Comparison of ENCODE assay signal across 8 cellular contexts in the genomic region with DNA sequence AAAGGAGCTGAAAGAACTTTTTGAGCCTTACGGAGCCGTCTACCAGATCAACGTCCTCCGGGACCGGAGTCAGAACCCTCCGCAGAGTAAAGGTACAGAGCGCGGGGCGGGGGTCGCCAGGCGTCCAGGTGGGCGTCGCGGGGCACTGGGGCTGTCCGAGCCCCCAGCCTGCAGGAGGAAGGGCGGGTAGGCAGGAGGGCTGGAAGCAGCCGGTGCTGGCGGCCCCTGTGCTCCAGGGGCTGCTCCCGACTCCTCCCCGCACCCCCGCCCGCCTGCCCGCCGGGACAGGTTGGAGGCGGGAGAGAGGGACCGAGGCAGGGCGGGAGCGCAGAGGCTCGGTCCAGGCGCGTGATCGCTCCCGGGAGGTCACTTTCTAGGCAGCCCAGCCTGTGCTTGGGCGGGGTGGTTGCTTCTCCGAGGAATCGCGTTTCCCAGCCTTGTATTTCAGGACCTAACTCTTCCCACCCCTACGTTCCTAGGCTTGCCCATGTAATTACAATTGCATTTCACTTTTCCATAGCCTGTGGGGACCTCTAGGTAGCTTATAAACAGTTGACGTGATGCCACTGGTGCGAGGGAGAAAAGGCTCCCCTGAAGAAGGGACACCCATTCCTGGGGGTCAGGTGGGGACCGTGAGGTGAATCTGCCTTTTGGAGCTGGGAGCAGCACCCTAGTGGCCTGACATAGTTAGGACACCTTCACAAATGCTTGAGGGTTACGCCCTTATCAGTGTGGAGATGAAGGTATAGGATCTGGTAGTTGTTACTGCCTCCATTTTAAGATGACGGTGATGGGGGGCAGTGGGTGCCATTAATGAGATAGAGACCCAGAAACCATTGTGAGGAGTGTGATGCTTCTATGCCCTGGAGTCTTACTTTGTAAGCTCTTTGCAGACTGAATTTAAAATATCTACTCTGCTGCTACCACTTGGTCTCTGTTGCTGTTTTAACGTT.
DNase-seq lines count a peak whose midpoint lies in the region; ATAC-seq and TF ChIP-seq lines count a peak whose summit lies in the region.

No MANE protein-coding gene starts in this region.

- intact Hi-C loops in activated T-helper 1 cell treated with anti-CD3 and anti-CD28 coated beads, Interleukin-12 subunit alpha, Interleukin-12 subunit beta, Interleukin-2, Interleukin-4 antibody, amounts not matched to agents 30 ng/mL and 10 ng/mL and 1 ng/mL, durations not matched to agents 14 hours and 24 hours and 36 hours (cut with micrococcal nuclease), result loop anchor here (1.0 to 10.0 kb wide), 3 partner anchors 10 to 959 kb away; partner anchors contain the start of gene SEC61A2

- H3K4ac ChIP-seq in trophoblast cell (ENCODE audit: low read depth, low read length), result no peak overlapping the region

- no peaks in the 10 kb centered on the region for H3K36me3 ChIP-seq in trophoblast cell (ENCODE audit: control insufficient read depth in 1 of 2, insufficient read depth in 2 of 2, low read length in 2 of 2)

- H3K27me3 Mint-ChIP-seq in activated T-helper 1 cell treated with anti-CD3 and anti-CD28 coated beads, Interleukin-12 subunit alpha, Interleukin-12 subunit beta, Interleukin-2, Interleukin-4 antibody, amounts not matched to agents 30 ng/mL and 10 ng/mL and 1 ng/mL, durations not matched to agents 14 hours and 24 hours and 36 hours (ENCODE audit: insufficient read depth), result no peaks in the 10 kb centered on the region
- peaks cover 5% of the 10 kb centered on the region for H3K27me3 Mint-ChIP-seq in glutamatergic neuron (ENCODE audit: unreplicated experiment)

- peak; percentile 80 for TF ChIP-seq CTCF in glutamatergic neuron (IDR thresholded peaks at IDR 0.05; ENCODE audit: partially characterized antibody, unreplicated experiment)

- no CpG with 5 or more reads among the region's 44 CpGs for WGBS in trophoblast cell (ENCODE audit: extremely low coverage, insufficient coverage, insufficient read length)

- no peak overlapping the region for H4K8ac ChIP-seq in trophoblast cell (ENCODE audit: low read depth, low read length)

- peak overlapping the region; percentile 57 for H3K4me3 ChIP-seq in trophoblast cell (ENCODE audit: low read depth, low read length)

- peak; percentile 51 for DNase-seq in NCI-H748 (lab: John Stamatoyannopoulos, UW; ENCODE audit: unreplicated experiment)
- peak; percentile 70 for DNase-seq in activated T-helper 1 cell treated with anti-CD3 and anti-CD28 coated beads, Interleukin-12 subunit alpha, Interleukin-12 subunit beta, Interleukin-2, Interleukin-4 antibody, amounts not matched to agents 30 ng/mL and 10 ng/mL and 1 ng/mL, durations not matched to agents 14 hours and 24 hours and 36 hours (ENCODE audit: low spot score)
- DNase-seq in glutamatergic neuron, result peak; percentile 80
- DNase-seq in trophoblast cell, result no peak
- DNase-seq in SHP77 (lab: John Stamatoyannopoulos, UW), result no peak
- no peak for DNase-seq in mesenteric fat pad (ENCODE audit: low spot score)

- no peak overlapping the region for H2BK120ac ChIP-seq in trophoblast cell (ENCODE audit: insufficient read depth, low read length, poor library complexity)

- H4K12ac ChIP-seq in trophoblast cell (ENCODE audit: low read depth, low read length), result no peak overlapping the region

- H3K79me1 ChIP-seq in trophoblast cell (ENCODE audit: low read length), result no peaks in the 10 kb centered on the region

- no peak overlapping the region for H3K4me3 Mint-ChIP-seq in activated T-helper 1 cell treated with anti-CD3 and anti-CD28 coated beads, Interleukin-12 subunit alpha, Interleukin-12 subunit beta, Interleukin-2, Interleukin-4 antibody, amounts not matched to agents 30 ng/mL and 10 ng/mL and 1 ng/mL, durations not matched to agents 14 hours and 24 hours and 36 hours
- peak overlapping the region; percentile 94 for H3K4me3 Mint-ChIP-seq in glutamatergic neuron (ENCODE audit: unreplicated experiment)

- peaks cover 10% of the 10 kb centered on the region in 2 experiments for H3K4me1 ChIP-seq in trophoblast cell (ENCODE audit: control insufficient read depth in 1 of 2, insufficient read depth in 2 of 2, low read length in 2 of 2)

- peaks cover 2% of the 10 kb centered on the region for H3K9me3 ChIP-seq in trophoblast cell (ENCODE audit: insufficient read depth, low read depth, low read length)

- no peak overlapping the region for H2BK12ac ChIP-seq in trophoblast cell (ENCODE audit: low read length)

- H3K14ac ChIP-seq in trophoblast cell (ENCODE audit: low read length), result no peak overlapping the region

- peak overlapping the region; percentile 91 for H3K4me2 ChIP-seq in trophoblast cell (ENCODE audit: low read length)

- no peak overlapping the region for H3K27ac ChIP-seq in trophoblast cell (ENCODE audit: low read depth, low read length)

- H3K36me3 Mint-ChIP-seq in activated T-helper 1 cell treated with anti-CD3 and anti-CD28 coated beads, Interleukin-12 subunit alpha, Interleukin-12 subunit beta, Interleukin-2, Interleukin-4 antibody, amounts not matched to agents 30 ng/mL and 10 ng/mL and 1 ng/mL, durations not matched to agents 14 hours and 24 hours and 36 hours (ENCODE audit: low read depth), result peaks cover 13% of the 10 kb centered on the region
- no peaks in the 10 kb centered on the region for H3K36me3 Mint-ChIP-seq in glutamatergic neuron (ENCODE audit: unreplicated experiment)

- H3K18ac ChIP-seq in trophoblast cell (ENCODE audit: low read length), result no peak overlapping the region

- no peak overlapping the region for H3K23ac ChIP-seq in trophoblast cell (ENCODE audit: low read length)

- H2BK5ac ChIP-seq in trophoblast cell (ENCODE audit: low read depth, low read length, poor library complexity), result no peak overlapping the region

- H3K27me3 ChIP-seq in trophoblast cell (ENCODE audit: insufficient read depth, low read length), result peaks cover 12% of the 10 kb centered on the region

- peak; percentile 61 for ATAC-seq in GM18502 (IDR thresholded peaks at IDR 0.05; ENCODE audit: poor library complexity, unreplicated experiment)
- ATAC-seq in HG02678 (IDR thresholded peaks at IDR 0.05; ENCODE audit: unreplicated experiment), result peak; percentile 51

- no peak overlapping the region for H2AFZ ChIP-seq in trophoblast cell (ENCODE audit: insufficient read depth, low read length, poor library complexity)

- H4K91ac ChIP-seq in trophoblast cell (ENCODE audit: low read depth, low read length), result no peak overlapping the region

- H3K27ac Mint-ChIP-seq in activated T-helper 1 cell treated with anti-CD3 and anti-CD28 coated beads, Interleukin-12 subunit alpha, Interleukin-12 subunit beta, Interleukin-2, Interleukin-4 antibody, amounts not matched to agents 30 ng/mL and 10 ng/mL and 1 ng/mL, durations not matched to agents 14 hours and 24 hours and 36 hours, result peak overlapping the region; percentile 98
- H3K27ac Mint-ChIP-seq in glutamatergic neuron (ENCODE audit: unreplicated experiment), result peak overlapping the region; percentile 92

- peaks cover 3% of the 10 kb centered on the region for H3K9me3 Mint-ChIP-seq in activated T-helper 1 cell treated with anti-CD3 and anti-CD28 coated beads, Interleukin-12 subunit alpha, Interleukin-12 subunit beta, Interleukin-2, Interleukin-4 antibody, amounts not matched to agents 30 ng/mL and 10 ng/mL and 1 ng/mL, durations not matched to agents 14 hours and 24 hours and 36 hours
- H3K9me3 Mint-ChIP-seq in glutamatergic neuron (ENCODE audit: unreplicated experiment), result peaks cover 9% of the 10 kb centered on the region

- no peak overlapping the region for H3K9ac ChIP-seq in trophoblast cell (ENCODE audit: low read length)

- H3K79me2 ChIP-seq in trophoblast cell (ENCODE audit: control insufficient read depth, insufficient read depth, low read length, poor library complexity), result no peaks in the 10 kb centered on the region

- no peak overlapping the region for H2AK5ac ChIP-seq in trophoblast cell (ENCODE audit: low read length)

- peaks cover 35% of the 10 kb centered on the region for H3K4me1 Mint-ChIP-seq in activated T-helper 1 cell treated with anti-CD3 and anti-CD28 coated beads, Interleukin-12 subunit alpha, Interleukin-12 subunit beta, Interleukin-2, Interleukin-4 antibody, amounts not matched to agents 30 ng/mL and 10 ng/mL and 1 ng/mL, durations not matched to agents 14 hours and 24 hours and 36 hours (ENCODE audit: low read depth)
- peaks cover 21% of the 10 kb centered on the region for H3K4me1 Mint-ChIP-seq in glutamatergic neuron (ENCODE audit: low read depth, unreplicated experiment)

Comparison
In these comparisons a context has a peak if more than half of its experiments do, and no peak if none do; other contexts are left out.
1. DNase-seq: peak in NCI-H748 (single experiment), activated T-helper 1 cell treated with anti-CD3 and anti-CD28 coated beads, Interleukin-12 subunit alpha, Interleukin-12 subunit beta, Interleukin-2, Interleukin-4 antibody, amounts not matched to agents 30 ng/mL and 10 ng/mL and 1 ng/mL, durations not matched to agents 14 hours and 24 hours and 36 hours (single experiment) and glutamatergic neuron (single experiment); none in trophoblast cell (0 of 2), SHP77 (0 of 2) and mesenteric fat pad (single experiment).